In the genomic region with DNA sequence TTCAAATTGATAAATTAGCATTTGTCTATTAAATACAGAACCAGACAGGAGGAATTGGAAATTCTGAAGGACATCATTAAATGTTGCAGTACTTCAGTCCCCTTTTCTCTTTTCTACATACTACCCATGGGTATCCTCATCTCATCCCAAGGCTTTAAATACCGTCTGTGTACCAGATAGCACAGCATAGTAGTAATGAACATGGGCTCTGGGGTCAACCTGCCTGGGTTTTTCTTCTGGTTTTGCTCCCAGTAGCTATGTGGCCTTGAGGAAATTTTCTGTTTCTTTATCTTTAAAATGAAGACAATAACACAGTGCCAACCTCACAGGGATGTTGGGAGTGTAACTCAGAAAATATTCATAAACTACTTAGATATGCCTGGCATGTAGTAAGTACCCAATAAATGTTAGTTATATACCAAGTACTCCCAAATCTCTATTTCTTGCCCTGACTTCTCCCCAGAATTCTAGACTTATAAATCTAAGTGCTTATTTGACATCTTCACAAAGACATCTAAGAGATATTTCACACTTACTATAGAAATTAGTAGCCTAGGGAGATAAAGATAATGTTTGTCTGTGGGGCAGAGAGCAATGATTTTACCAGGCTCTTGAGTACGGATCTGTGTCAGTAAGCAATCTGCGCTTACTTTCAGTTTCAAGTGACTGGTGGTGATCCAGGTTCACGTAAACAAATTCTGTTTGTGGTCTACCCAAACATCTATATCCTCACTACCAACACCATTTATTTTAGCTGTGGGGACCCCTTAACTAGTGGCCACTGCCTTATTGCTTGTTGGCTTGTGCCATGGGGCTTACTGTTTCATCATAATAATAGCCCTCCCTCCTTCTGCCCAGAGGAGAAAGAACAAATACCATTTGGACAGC, we compare ENCODE assay signal across 8 cellular contexts. TPM values are rescaled to one million over a fixed set of nuclear protein-coding genes. Genes with fewer than 3 reads are reported as not detected.
DNase-seq lines count a peak whose midpoint lies in the region; ATAC-seq lines count a peak whose summit lies in the region.

No MANE protein-coding gene starts in this region.

- H3K36me3 Mint-ChIP-seq in activated naive CD8-positive, alpha-beta T cell treated with anti-CD3 and anti-CD28 coated beads, Interleukin-2, amount 10 ng/mL, durations not matched to agents 7 days and 5 days: peaks cover 10% of the 10 kb centered on the region

- H3K79me2 ChIP-seq in ACC112 (ENCODE audit: control insufficient read depth, insufficient read depth, low read length, unreplicated experiment): no peaks in the 10 kb centered on the region

- H3K27me3 Mint-ChIP-seq in activated naive CD8-positive, alpha-beta T cell treated with anti-CD3 and anti-CD28 coated beads, Interleukin-2, amount 10 ng/mL, durations not matched to agents 7 days and 5 days: no peaks in the 10 kb centered on the region

- peak overlapping the region; percentile 39 for H2AFZ ChIP-seq in ACC112 (ENCODE audit: low read length, unreplicated experiment)

- H3K27me3 ChIP-seq in ACC112 (ENCODE audit: insufficient read depth, low read length): peaks cover 47% of the 10 kb centered on the region

- peaks cover 10% of the 10 kb centered on the region for H3K9me3 Mint-ChIP-seq in activated naive CD8-positive, alpha-beta T cell treated with anti-CD3 and anti-CD28 coated beads, Interleukin-2, amount 10 ng/mL, durations not matched to agents 7 days and 5 days

- H3K4me1 Mint-ChIP-seq in activated naive CD8-positive, alpha-beta T cell treated with anti-CD3 and anti-CD28 coated beads, Interleukin-2, amount 10 ng/mL, durations not matched to agents 7 days and 5 days: peaks cover 22% of the 10 kb centered on the region

- DNase-seq in activated naive CD8-positive, alpha-beta T cell treated with anti-CD3 and anti-CD28 coated beads, Interleukin-2, amount 10 ng/mL, durations not matched to agents 7 days and 5 days: no peak
- DNase-seq in NCI-H1930 (lab: John Stamatoyannopoulos, UW): no peak
- no peak for DNase-seq in DMS79 treated with DMSO at 0.1 percent for 48 hours (lab: John Stamatoyannopoulos, UW)
- DNase-seq in substantia nigra (lab: John Stamatoyannopoulos, UW): no peak
- DNase-seq in D341Med (ENCODE audit: low spot score): no peak

- no peaks in the 10 kb centered on the region for H3K36me3 ChIP-seq in ACC112 (ENCODE audit: insufficient read depth, low read length)

- ATAC-seq in GM19043 (IDR thresholded peaks at IDR 0.05; ENCODE audit: low read depth, unreplicated experiment) (peak; percentile 74), HG03159 (IDR thresholded peaks at IDR 0.05; ENCODE audit: unreplicated experiment) (peak; percentile 74)
- peak; percentile 87 for ATAC-seq in activated naive CD8-positive, alpha-beta T cell treated with anti-CD3 and anti-CD28 coated beads, Interleukin-2, amount 10 ng/mL, durations not matched to agents 7 days and 5 days (ENCODE audit: low read depth)

- peak overlapping the region; percentile 81 for H3K4me3 Mint-ChIP-seq in activated naive CD8-positive, alpha-beta T cell treated with anti-CD3 and anti-CD28 coated beads, Interleukin-2, amount 10 ng/mL, durations not matched to agents 7 days and 5 days

- POLR2A ChIA-PET in activated naive CD8-positive, alpha-beta T cell treated with anti-CD3 and anti-CD28 coated beads, Interleukin-2, amount 10 ng/mL, durations not matched to agents 7 days and 5 days (lab: Charles Lee): interaction anchor here (0.5 to 1.1 kb wide), 2 partner anchors 29 to 190 kb away, joined by 3 to 4 read pairs; no protein-coding TSS in a partner anchor

- H3K27ac Mint-ChIP-seq in activated naive CD8-positive, alpha-beta T cell treated with anti-CD3 and anti-CD28 coated beads, Interleukin-2, amount 10 ng/mL, durations not matched to agents 7 days and 5 days: peak overlapping the region; percentile 94

- no peaks in the 10 kb centered on the region for H3K4me1 ChIP-seq in ACC112 (ENCODE audit: control insufficient read depth, insufficient read depth, low read length, unreplicated experiment)

- H3K27ac ChIP-seq in ACC112 (ENCODE audit: low read depth, low read length) (no peak overlapping the region), substantia nigra (ENCODE audit: low read depth, low read length, poor library complexity, severe bottlenecking) (no peak overlapping the region)

- H3K4me3 ChIP-seq in ACC112 (ENCODE audit: low read depth, low read length): peak overlapping the region; percentile 53

RNA-seq across cellular contexts. Expression of gene VANGL2, which starts 37.3 kb away (rescaled TPM):
- under 1 TPM; 0.06 to 0.34 TPM for total RNA-seq in activated naive CD8-positive, alpha-beta T cell treated with anti-CD3 and anti-CD28 coated beads, Interleukin-2, amount 10 ng/mL, durations not matched to agents 7 days and 5 days
